ENCODE assay signal across 9 cellular contexts in the genomic region with DNA sequence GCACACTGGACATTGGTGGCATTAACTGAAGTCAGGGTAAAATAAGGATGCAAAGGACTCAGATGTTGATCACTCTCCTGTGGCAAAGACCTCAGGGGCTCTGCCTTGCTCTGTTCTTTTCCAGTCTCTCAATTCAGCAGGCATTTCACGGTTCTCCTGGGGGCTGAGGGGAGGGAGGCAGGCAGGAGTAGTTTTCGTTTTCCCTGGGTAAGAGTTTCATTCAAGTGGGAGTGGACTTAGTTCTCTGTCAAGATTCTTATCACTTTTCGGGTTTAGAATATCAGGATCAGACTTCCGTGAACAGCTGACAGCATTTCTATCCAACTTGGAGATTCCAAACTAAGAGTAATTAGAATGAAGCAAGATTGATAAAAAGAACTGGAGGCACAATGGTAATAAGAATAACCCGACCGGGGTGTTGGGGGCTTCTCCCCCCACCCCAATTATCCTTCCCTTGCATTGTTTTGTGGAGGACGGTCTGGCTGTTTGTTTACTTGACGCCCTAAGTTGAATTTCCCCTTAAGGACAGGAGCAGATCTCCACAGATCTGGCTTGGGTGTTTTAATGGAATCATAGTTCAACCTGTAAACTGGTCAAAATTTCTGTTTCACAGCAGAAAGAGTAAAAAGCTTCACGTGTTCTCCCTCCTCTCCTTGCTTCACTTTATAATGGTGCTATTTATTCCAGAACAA. TPM values are rescaled to one million over a fixed set of nuclear protein-coding genes. Genes with fewer than 3 reads are reported as not detected.
DNase-seq lines count a peak whose midpoint lies in the region; FAIRE-seq and TF ChIP-seq lines count a peak whose summit lies in the region.
"Had no signal": no experiment of that assay in that cellular context is flagged by ENCODE, and none has a peak within 500 bp of the region (broad histone marks: within the 10 kb centered on the region; RNA-seq: fewer than 3 reads in every experiment).

No MANE protein-coding gene starts in this region.

- H3K36me3 ChIP-seq in SJCRH30 (no peaks in the 10 kb centered on the region), esophagus squamous epithelium (no peaks in the 10 kb centered on the region), small intestine (ENCODE audit: control insufficient read depth in 2 of 2, insufficient read depth in 2 of 2, low read length in 2 of 2) (no peaks in the 10 kb centered on the region)

- H3K27ac ChIP-seq in SJCRH30 (peak overlapping the region; percentile 64), esophagus squamous epithelium (peak overlapping the region; percentile 89 to 99 (median 98)), small intestine (ENCODE audit: low read depth in 1 of 2, low read length in 1 of 2) (peak overlapping the region; percentile 45 to 99)

- TF ChIP-seq POLR2A in esophagus squamous epithelium (IDR thresholded peaks at IDR 0.05) = no peak

- H3K4me1 ChIP-seq in SJCRH30 (peaks cover 34% of the 10 kb centered on the region), esophagus squamous epithelium (peaks cover 17 to 52% (median 29%) of the 10 kb centered on the region in 3 donors), small intestine (ENCODE audit: control insufficient read depth in 2 of 2, insufficient read depth in 1 of 2, low read depth in 1 of 2, low read length in 1 of 2) (peaks cover 5 to 7% of the 10 kb centered on the region in 2 donors)

- H3K9me3 ChIP-seq in SJCRH30 (replicated peaks) = no peaks in the 10 kb centered on the region
- H3K9me3 ChIP-seq in esophagus squamous epithelium = no peaks in the 10 kb centered on the region
- H3K9me3 ChIP-seq in small intestine (ENCODE audit: control insufficient read depth, low read depth) = no peaks in the 10 kb centered on the region

- intact Hi-C loops in esophagus squamous epithelium (cut with DNase I) = loop anchor here (5.0 to 10.0 kb wide), 2 partner anchors 44 to 131 kb away; no protein-coding TSS in a partner anchor

- H3K4me3 ChIP-seq in SJCRH30 = peak overlapping the region; percentile 93
- H3K4me3 ChIP-seq in esophagus squamous epithelium = peak overlapping the region; percentile 51 to 82 (median 71)
- no peak overlapping the region for H3K4me3 ChIP-seq in small intestine (ENCODE audit: low read depth in 1 of 2, low read length in 2 of 2)

- H3K27me3 ChIP-seq in SJCRH30 (no peaks in the 10 kb centered on the region), esophagus squamous epithelium (peaks cover 0 to 81% (median 0%) of the 10 kb centered on the region in 4 donors), small intestine (ENCODE audit: control insufficient read depth in 2 of 2, insufficient read depth in 2 of 2, low read length in 2 of 2) (peaks cover 0 to 2% of the 10 kb centered on the region in 2 donors)

- WGBS in esophagus squamous epithelium, 2 donors = 4 to 9% methylated on average over 7 to 9 of the region's 9 CpGs
- WGBS in small intestine, 3 donors = 2 to 7% (median 7%) methylated on average over 9 of the region's 9 CpGs

- DNase-seq in DMS 273 (lab: John Stamatoyannopoulos, UW; ENCODE audit: unreplicated experiment) (peak; percentile 34), DMS 273 treated with DMSO at 0.1 percent for 48 hours (lab: John Stamatoyannopoulos, UW) (no peak), SJCRH30 (peak; percentile 79 to 87), esophagus squamous epithelium (lab: John Stamatoyannopoulos, UW) (no peak), small intestine (peak; percentile 55), NCI-H2029 (lab: John Stamatoyannopoulos, UW) (no peak), activated gamma-delta T cell (lab: John Stamatoyannopoulos, UW) (no peak)
- no peak for DNase-seq in effector CD4-positive, alpha-beta T cell
- DNase-seq: 8988T had no signal

- FAIRE-seq in small intestine (lab: Jason Lieb, UNC) = no peak

- TF ChIP-seq CTCF in esophagus squamous epithelium (IDR thresholded peaks at IDR 0.05) = no peak

RNA-seq across cellular contexts. Expression of a gene that starts 2.4 kb away (rescaled TPM):
- 30.6 and 33.8 TPM in 2 replicates for total RNA-seq in SJCRH30 (2014; rRNA removed; shearing (Covaris generic))
- 1 to 10 TPM; 2.1 to 6.5 (median 3.0) TPM for total RNA-seq in esophagus squamous epithelium
- polyA plus RNA-seq in small intestine = 10 to 100 TPM; 20.8 to 30.3 (median 27.1) TPM

Comparison
In these comparisons a context has a peak if more than half of its experiments do, and no peak if none do; other contexts are left out.
1. DNase-seq: peak in DMS 273 (single experiment), SJCRH30 (2 of 2) and small intestine (single experiment); none in DMS 273 treated with DMSO at 0.1 percent for 48 hours (single experiment), esophagus squamous epithelium (single experiment), effector CD4-positive, alpha-beta T cell (single experiment), NCI-H2029 (single experiment) and activated gamma-delta T cell (single experiment).
2. H3K4me3 ChIP-seq: peak in SJCRH30 (single experiment) and esophagus squamous epithelium (4 of 4); none in small intestine (0 of 2).
3. Peak in every context shown above with its lines, with median percentiles within 50 percentile points of each other: H3K27ac ChIP-seq.